ENCODE assay signal across 14 cellular contexts in the genomic region with DNA sequence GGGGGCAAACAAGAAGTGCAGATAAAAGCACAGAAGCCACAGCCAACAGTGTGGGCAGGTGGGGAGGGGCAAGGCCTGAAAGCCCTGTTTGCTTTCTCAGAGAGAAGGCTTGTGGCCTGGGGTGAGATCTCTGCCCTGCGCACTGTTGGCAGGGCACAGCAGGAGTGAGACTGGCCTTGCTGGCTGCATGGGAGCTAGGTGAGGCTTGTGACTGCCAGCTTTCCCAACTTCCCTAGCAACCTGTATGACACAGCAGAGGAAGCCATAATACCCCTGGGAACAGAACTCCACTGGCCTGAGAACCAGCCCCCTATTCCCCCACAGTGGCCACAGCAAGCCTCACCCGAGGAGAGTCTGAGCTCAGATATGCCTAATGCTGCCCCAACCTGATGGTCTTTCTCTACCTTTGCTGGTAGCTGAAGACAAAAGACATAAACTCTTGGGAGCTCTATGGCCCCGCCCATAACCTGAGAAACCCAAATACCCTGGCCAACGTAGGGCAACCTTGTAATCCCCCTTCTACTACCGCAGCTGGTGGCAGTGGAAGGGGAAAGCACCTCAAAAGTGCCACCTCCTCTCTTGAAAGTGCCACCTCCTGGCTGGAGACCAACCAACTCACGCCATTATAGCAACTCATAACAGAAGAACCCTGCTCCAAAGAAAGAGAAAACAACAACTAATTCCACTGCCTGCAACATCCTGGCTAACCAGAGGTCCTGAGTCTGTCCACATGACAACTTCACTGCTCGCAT. TPM values are rescaled to one million over a fixed set of nuclear protein-coding genes. Genes with fewer than 3 reads are reported as not detected.
DNase-seq lines count a peak whose midpoint lies in the region; ATAC-seq and TF ChIP-seq lines count a peak whose summit lies in the region.
"Had no signal": no experiment of that assay in that cellular context is flagged by ENCODE, and none has a peak within 500 bp of the region (broad histone marks: within the 10 kb centered on the region; RNA-seq: fewer than 3 reads in every experiment).

No MANE protein-coding gene starts in this region.

- WGBS in esophagus muscularis mucosa, result 79% methylated on average over 7 of the region's 7 CpGs

- no peak for TF ChIP-seq EP300 in esophagus muscularis mucosa (IDR thresholded peaks at IDR 0.05)

- no peaks in the 10 kb centered on the region for H3K9me3 ChIP-seq in BLaER1
- H3K9me3 ChIP-seq in Loucy (ENCODE audit: insufficient read depth, low read depth, low read length), result no peaks in the 10 kb centered on the region
- H3K9me3 ChIP-seq in esophagus muscularis mucosa, result no peaks in the 10 kb centered on the region
- H3K9me3 ChIP-seq in ascending aorta, result no peaks in the 10 kb centered on the region

- TF ChIP-seq CTCF in Loucy (conservative IDR thresholded peaks at IDR 0.05; ENCODE audit: low read length) (no peak), esophagus muscularis mucosa (IDR thresholded peaks at IDR 0.05) (no peak), ascending aorta (IDR thresholded peaks at IDR 0.05) (no peak), HFFc6 (IDR thresholded peaks at IDR 0.05) (no peak)

- H3K4me1 Mint-ChIP-seq in HFFc6 (ENCODE audit: low read depth), result peaks cover 18% of the 10 kb centered on the region

- H4K20me1 ChIP-seq in BLaER1 (no peaks in the 10 kb centered on the region), Loucy (ENCODE audit: insufficient read depth, low read length, poor library complexity, severe bottlenecking) (no peaks in the 10 kb centered on the region)

- H3K9ac ChIP-seq in BLaER1 (no peak overlapping the region), Loucy (ENCODE audit: low read depth, low read length, poor library complexity, severe bottlenecking) (no peak overlapping the region)
- H3K9ac ChIP-seq: KMS-11 had no signal

- intact Hi-C loops in esophagus muscularis mucosa (cut with DNase I), result no loop called here
- intact Hi-C loops in ascending aorta (cut with DNase I), result no loop called here

- H3K4me3 ChIP-seq in BLaER1, result no peak overlapping the region
- H3K4me3 ChIP-seq in Loucy (ENCODE audit: low read length, poor library complexity, severe bottlenecking), result no peak overlapping the region
- H3K4me3 ChIP-seq in esophagus muscularis mucosa, result no peak overlapping the region
- no peak overlapping the region for H3K4me3 ChIP-seq in ascending aorta

- ATAC-seq in GM18907 (IDR thresholded peaks at IDR 0.05; ENCODE audit: unreplicated experiment), result peak; percentile 70

- H3K4me2 ChIP-seq in BLaER1 (peak overlapping the region; percentile 27), Loucy (ENCODE audit: low read depth, low read length, poor library complexity, severe bottlenecking) (no peak overlapping the region)
- H3K4me2 ChIP-seq: KMS-11 had no signal

- no peak overlapping the region for H3K4me3 Mint-ChIP-seq in HFFc6

- H3K27ac Mint-ChIP-seq in HFFc6, result no peak overlapping the region

- DNase-seq in esophagus muscularis mucosa (ENCODE audit: extremely low spot score) (peak; percentile 80), ascending aorta (ENCODE audit: low spot score in 2 of 2) (no peak), NCI-H1694 (lab: John Stamatoyannopoulos, UW) (no peak), HFFc6 (no peak), AG08396 (ENCODE audit: low spot score) (no peak)
- DNase-seq: activated CD8-positive, alpha-beta memory T cell treated with anti-CD3 and anti-CD28 coated beads for 24 hours; anterior cingulate cortex; NCI-H2107; OCI-M1 had no signal

- H3K9me3 Mint-ChIP-seq in HFFc6, result peaks cover 5% of the 10 kb centered on the region; the same call in 1 of the 2 replicates

- peaks cover 4% of the 10 kb centered on the region for H3K27me3 Mint-ChIP-seq in HFFc6 (ENCODE audit: insufficient read depth)

- no peak for TF ChIP-seq POLR2A in esophagus muscularis mucosa (IDR thresholded peaks at IDR 0.05; ENCODE audit: low read depth)

- no peaks in the 10 kb centered on the region for H3K9me2 ChIP-seq in Loucy (replicated peaks; ENCODE audit: low read depth, low read length)

- 0 out of 2 replicates have a peak overlapping the region, but pooled peaks have one; percentile 41 for H2AFZ ChIP-seq in Loucy (ENCODE audit: low read length)

- H3K4me1 ChIP-seq in BLaER1 (peaks cover 33% of the 10 kb centered on the region), Loucy (ENCODE audit: insufficient read depth, low read length, poor library complexity, severe bottlenecking) (peaks cover 12% of the 10 kb centered on the region), esophagus muscularis mucosa (peaks cover under 1 to 6% (median 5%) of the 10 kb centered on the region in 4 donors), ascending aorta (no peaks in the 10 kb centered on the region)

- H3K36me3 ChIP-seq in BLaER1, result peaks cover 9% of the 10 kb centered on the region
- no peaks in the 10 kb centered on the region for H3K36me3 ChIP-seq in Loucy (ENCODE audit: insufficient read depth, low read length)
- H3K36me3 ChIP-seq in esophagus muscularis mucosa, result peaks cover 0 to 11% (median 3%) of the 10 kb centered on the region in 4 donors
- no peaks in the 10 kb centered on the region for H3K36me3 ChIP-seq in ascending aorta

- no peaks in the 10 kb centered on the region for H3K79me2 ChIP-seq in Loucy (ENCODE audit: insufficient read depth, low read length)

- H3K27ac ChIP-seq in BLaER1 (no peak overlapping the region; the same call in 1 of the 2 replicates), esophagus muscularis mucosa (replicated peaks in 1 of 4) (no peak overlapping the region), ascending aorta (no peak overlapping the region)
- H3K27ac ChIP-seq: KMS-11 had no signal

- H3F3A ChIP-seq in Loucy (ENCODE audit: low read depth), result no peaks in the 10 kb centered on the region

- peaks cover 6% of the 10 kb centered on the region for H3K36me3 Mint-ChIP-seq in HFFc6 (ENCODE audit: low read depth)

- H3K27me3 ChIP-seq in BLaER1 (no peaks in the 10 kb centered on the region), Loucy (ENCODE audit: insufficient read depth, low read length, poor library complexity, severe bottlenecking) (no peaks in the 10 kb centered on the region), esophagus muscularis mucosa (no peaks in the 10 kb centered on the region), ascending aorta (no peaks in the 10 kb centered on the region)

RNA-seq across cellular contexts. Expression of gene LCT, which starts 44.4 kb away (rescaled TPM):
- total RNA-seq in esophagus muscularis mucosa (not detected), ascending aorta (not detected)
- total RNA-seq in HFFc6 (2021; fragmentation: NEBNext Ultra II Directional; extraction: Animal tissue kit (Norgen Biotek cat#: 25700)), result not detected
- total RNA-seq: frontal cortex had no signal

RNA-seq across cellular contexts. Expression of gene UBXN4, which starts 50.9 kb away (rescaled TPM):
- total RNA-seq in esophagus muscularis mucosa, result 10 to 100 TPM; 45.5 to 54.4 (median 51.1) TPM
- total RNA-seq in ascending aorta, result 14.8 TPM
- total RNA-seq in HFFc6 (2021; fragmentation: NEBNext Ultra II Directional; extraction: Animal tissue kit (Norgen Biotek cat#: 25700)), result 10 to 100 TPM; 65.8 to 89.1 (median 74.3) TPM
